In genomic region chr17:77466596-77467223, GRCh38 we compare ENCODE assay signal across 1 cellular context.
TF ChIP-seq lines count a peak whose summit lies in the region.

No MANE protein-coding gene starts in this region.

TF ChIP-seq in GM12878, 131 proteins besides CTCF, POLR2A, EP300 and RAD21 (continued from another document):
- no peak for TF ChIP-seq SUZ12 (IDR thresholded peaks at IDR 0.05; ENCODE audit: unreplicated experiment)
- TF ChIP-seq SREBF2 (IDR thresholded peaks at IDR 0.05; ENCODE audit: low read length), result no peak
- no peak for TF ChIP-seq CHD2 (IDR thresholded peaks at IDR 0.05; ENCODE audit: borderline replicate concordance, low read depth, low read length)
- no peak for TF ChIP-seq CEBPB (IDR thresholded peaks at IDR 0.05; ENCODE audit: borderline replicate concordance in 1 of 2, low read depth in 2 of 2, low read length in 2 of 2)
- no peak for TF ChIP-seq SPI1 (IDR thresholded peaks at IDR 0.05; ENCODE audit: borderline replicate concordance, insufficient read depth, low read depth, low read length)
- no peak for TF ChIP-seq PKNOX1 (IDR thresholded peaks at IDR 0.05)
- TF ChIP-seq PAX5 (IDR thresholded peaks at IDR 0.05; ENCODE audit: borderline replicate concordance, low read depth, low read length), result no peak
- no peak for TF ChIP-seq YY1 (IDR thresholded peaks at IDR 0.05; ENCODE audit: low read depth, low read length)
- no peak for TF ChIP-seq ESRRA (IDR thresholded peaks at IDR 0.05; ENCODE audit: low read length)
- no peak for TF ChIP-seq CBX3 (IDR thresholded peaks at IDR 0.05; ENCODE audit: borderline replicate concordance, low read depth)
- no peak for TF ChIP-seq ASH2L (IDR thresholded peaks at IDR 0.05; ENCODE audit: borderline replicate concordance, low read depth)
- TF ChIP-seq ELK1 (IDR thresholded peaks at IDR 0.05; ENCODE audit: low read depth, low read length), result no peak
